1 cellular context compared by ENCODE assay signal in the genomic region with DNA sequence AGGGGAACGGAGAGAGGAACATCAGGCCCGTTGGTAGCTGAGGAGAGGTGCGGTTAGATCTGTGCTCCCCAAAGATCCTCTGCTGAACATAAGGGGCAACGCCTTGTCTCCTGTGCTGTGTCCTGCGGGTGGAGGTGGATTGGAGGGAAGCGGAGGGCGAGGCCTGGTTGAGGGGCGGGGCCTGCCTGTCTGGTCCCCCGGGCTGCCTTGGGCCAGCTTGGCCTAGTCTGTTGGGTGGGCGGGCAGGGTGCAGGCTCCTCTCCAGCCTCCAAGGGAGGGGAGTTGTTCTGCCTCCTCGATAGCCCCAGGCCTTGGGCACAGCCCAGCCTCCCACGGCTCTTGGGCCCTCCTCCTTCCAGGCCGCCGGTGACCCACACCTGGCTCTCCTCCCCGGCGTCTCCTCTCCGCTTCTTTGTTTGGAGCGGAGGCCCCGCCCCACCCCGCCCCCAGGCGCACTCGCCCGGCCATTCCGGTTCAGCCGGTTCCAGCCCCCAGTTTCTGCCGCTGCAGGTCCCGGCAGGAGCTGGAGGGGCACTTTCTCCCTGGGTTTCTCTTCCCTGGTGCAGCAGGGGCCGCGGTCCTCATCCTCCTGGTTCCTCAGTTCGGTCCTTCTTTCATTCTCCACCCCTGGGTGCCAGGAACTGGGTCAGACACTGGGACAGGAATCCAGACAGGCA.
TF ChIP-seq lines count a peak whose summit lies in the region.

No MANE protein-coding gene starts in this region.

TF ChIP-seq in HEK293, 187 proteins besides CTCF, POLR2A, EP300 and RAD21 (continued from another document):
- TF ChIP-seq KLF17 (tag by site-specific recombination; IDR thresholded peaks at IDR 0.05) (0 out of 2 replicates have a peak, but pooled peaks have one; percentile 22), ZIC2 (tag by site-specific recombination; IDR thresholded peaks at IDR 0.05) (0 out of 2 replicates have a peak, but pooled peaks have one; percentile 7), KLF7 (tag by site-specific recombination; IDR thresholded peaks at IDR 0.05; ENCODE audit: borderline replicate concordance) (no peak), KLF1 (tag by site-specific recombination; IDR thresholded peaks at IDR 0.05) (peak; percentile 72), ZFHX2 (tag by site-specific recombination; conservative IDR thresholded peaks at IDR 0.05) (peak; percentile 69), ZNF26 (tag by site-specific recombination; IDR thresholded peaks at IDR 0.05) (no peak)
